19 cellular contexts compared by ENCODE assay signal in the genomic region with DNA sequence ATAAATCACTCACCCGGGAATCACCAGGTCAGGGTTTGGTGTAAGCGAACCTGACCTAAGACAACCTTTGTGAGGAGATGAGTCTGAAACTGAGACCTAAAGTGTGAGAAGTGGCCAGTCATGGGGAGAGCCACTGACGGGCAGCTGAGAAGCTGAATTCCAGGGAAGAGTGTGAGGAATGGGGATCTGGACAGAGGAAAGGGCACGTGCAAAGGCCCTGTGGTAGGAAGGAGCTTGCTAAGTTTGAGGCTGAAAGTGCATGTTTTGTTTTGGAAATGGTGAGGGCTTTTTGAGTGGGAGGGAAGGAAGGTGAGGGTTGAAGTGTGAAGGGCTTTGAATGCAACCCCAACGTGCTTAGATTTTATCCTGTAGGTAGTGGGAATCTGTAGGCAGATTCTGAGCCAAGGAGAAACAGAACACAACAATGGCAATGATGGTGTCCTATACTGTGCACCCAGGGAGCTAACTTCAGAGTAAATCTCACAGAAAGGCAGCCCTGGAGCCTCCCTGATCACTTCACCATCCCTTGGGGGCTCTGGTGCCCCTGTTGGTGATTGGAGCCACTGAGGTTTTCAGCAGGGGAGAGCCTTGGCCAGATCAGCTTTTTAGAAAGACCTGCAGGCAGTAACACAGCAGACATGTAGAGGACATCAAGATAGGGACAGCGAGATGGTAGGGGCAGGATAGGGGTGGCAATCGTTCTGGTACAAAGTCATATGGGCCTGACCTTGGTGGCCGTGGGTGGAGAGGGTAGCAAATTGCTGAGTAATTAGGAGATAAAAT. TPM values are rescaled to one million over a fixed set of nuclear protein-coding genes. Genes with fewer than 3 reads are reported as not detected.
A peak's percentile ranks its signal among the peaks of the same experiment; 100 is the strongest.
DNase-seq lines count a peak whose midpoint lies in the region; ATAC-seq, FAIRE-seq and TF ChIP-seq lines count a peak whose summit lies in the region.
"Had no signal": no experiment of that assay in that cellular context is flagged by ENCODE, and none has a peak within 500 bp of the region (broad histone marks: within the 10 kb centered on the region; RNA-seq: fewer than 3 reads in every experiment).

No MANE protein-coding gene starts in this region.

- no peak for TF ChIP-seq RAD21 in K562 (CRISPR knock-in tag; conservative IDR thresholded peaks at IDR 0.05 in 1 of 2, IDR thresholded peaks at IDR 0.05 in 1 of 2)
- TF ChIP-seq RAD21 in neural cell (conservative IDR thresholded peaks at IDR 0.05) = no peak

- POLR2A ChIA-PET in HEK293 (lab: Yijun Ruan, JAX) = no interaction called here
- POLR2A ChIA-PET in K562 (lab: Yijun Ruan, JAX) = interaction anchor here (0.6 kb wide), 1 partner anchor 60 kb away, joined by 3 read pairs; no protein-coding TSS in a partner anchor
- POLR2A ChIA-PET in OCI-LY7 (lab: Charles Lee) = no interaction called here

- no peak for FAIRE-seq in K562 (lab: Jason Lieb, UNC)
- FAIRE-seq: G401.6, GM12891, HepG2 had no signal

- in situ Hi-C loops in K562 (cut with MboI) = no loop called here

- no peaks in the 10 kb centered on the region for H3F3A ChIP-seq in neural cell (ENCODE audit: insufficient read depth, low read length, poor library complexity, severe bottlenecking)

- H3K9me1 ChIP-seq in K562 (ENCODE audit: control insufficient read depth, insufficient read depth, low read length) = no peaks in the 10 kb centered on the region

- peak; percentile 29 for DNase-seq in NCI-H82 (lab: John Stamatoyannopoulos, UW)
- no peak for DNase-seq in NCI-H82 treated with DMSO at 0.1 percent for 48 hours (lab: John Stamatoyannopoulos, UW; ENCODE audit: unreplicated experiment)
- no peak for DNase-seq in K562 (ENCODE audit: extremely low read depth in 1 of 4, low spot score in 3 of 4)
- no peak for DNase-seq in OCI-LY7 (ENCODE audit: low spot score)
- DNase-seq: 8988T; Caco-2; CD4-positive, alpha-beta T cell; GOT3; H9 had no signal

- H3K27me3 ChIP-seq in K562 (ENCODE audit: control insufficient read depth in 2 of 2, insufficient read depth in 2 of 2, low read length in 2 of 2) (peaks cover under 1 to 15% of the 10 kb centered on the region in 2 experiments; a peak in 4 of 5 replicates), neural cell (ENCODE audit: insufficient read depth, low read depth, low read length) (no peaks in the 10 kb centered on the region)

- intact Hi-C loops in K562 (cut with micrococcal nuclease) = no loop called here
- intact Hi-C loops in OCI-LY7 (cut with micrococcal nuclease; ENCODE audit: unreplicated experiment) = no loop called here

- no peaks in the 10 kb centered on the region for H3K9me2 ChIP-seq in neural cell (ENCODE audit: insufficient read depth, low read length)
- no peaks in the 10 kb centered on the region for H3K9me2 ChIP-seq in OCI-LY7 (ENCODE audit: insufficient read depth, low read length)

- ATAC-seq in K562 (no peak), GM18868 (IDR thresholded peaks at IDR 0.05; ENCODE audit: unreplicated experiment) (no peak), GM19452 (IDR thresholded peaks at IDR 0.05; ENCODE audit: unreplicated experiment) (no peak)
- ATAC-seq: HepG2 had no signal

- 0% methylated on average over 8 of the region's 8 CpGs for WGBS in K562 (ENCODE audit: insufficient coverage, low coverage, missing lambda C conversion rate)

- H3K79me2 ChIP-seq in K562 (ENCODE audit: control insufficient read depth, insufficient read depth, low read length) (no peaks in the 10 kb centered on the region), neural cell (replicated peaks; ENCODE audit: insufficient read depth, low read length) (no peaks in the 10 kb centered on the region), OCI-LY7 (ENCODE audit: insufficient read depth, low read depth, low read length) (no peaks in the 10 kb centered on the region)

- TF ChIP-seq EP300 in K562 (IDR thresholded peaks at IDR 0.05; ENCODE audit: low read length) (no peak), neural cell (conservative IDR thresholded peaks at IDR 0.05; ENCODE audit: poor library complexity, severe bottlenecking) (no peak)

- no peaks in the 10 kb centered on the region for H3K9me3 ChIP-seq in HEK293 (ENCODE audit: control insufficient read depth, insufficient read depth, low read depth, low read length)
- H3K9me3 ChIP-seq in K562 (replicated peaks; ENCODE audit: control insufficient read depth, insufficient read depth, low read depth, low read length) = no peaks in the 10 kb centered on the region
- no peaks in the 10 kb centered on the region for H3K9me3 ChIP-seq in neural cell (ENCODE audit: low read length)
- no peaks in the 10 kb centered on the region for H3K9me3 ChIP-seq in OCI-LY7 (ENCODE audit: low read length)
- H3K9me3 ChIP-seq: Caco-2 had no signal

- H3K36me3 ChIP-seq in HEK293 (ENCODE audit: control insufficient read depth in 2 of 2, insufficient read depth in 1 of 2, low read length in 2 of 2) (no peaks in the 10 kb centered on the region), K562 (ENCODE audit: control insufficient read depth, insufficient read depth, low read length) (no peaks in the 10 kb centered on the region), neural cell (ENCODE audit: insufficient read depth, low read length) (no peaks in the 10 kb centered on the region), OCI-LY7 (ENCODE audit: insufficient read depth, low read length) (no peaks in the 10 kb centered on the region)

- H4K20me1 ChIP-seq in K562 (replicated peaks; ENCODE audit: control insufficient read depth, insufficient read depth, low read length) = no peaks in the 10 kb centered on the region; the same call in 1 of the 2 replicates
- no peaks in the 10 kb centered on the region for H4K20me1 ChIP-seq in neural cell (ENCODE audit: insufficient read depth)
- no peaks in the 10 kb centered on the region for H4K20me1 ChIP-seq in OCI-LY7 (ENCODE audit: insufficient read depth, low read length)

- TF ChIP-seq CTCF in HEK293 (tag by site-specific recombination; IDR thresholded peaks at IDR 0.05) (no peak), K562 (IDR thresholded peaks at IDR 0.05 in 2 of 3, conservative IDR thresholded peaks at IDR 0.05 in 1 of 3; ENCODE audit: insufficient read depth in 2 of 3, low read depth in 1 of 3, low read length in 3 of 3) (no peak), neural cell (IDR thresholded peaks at IDR 0.05; ENCODE audit: poor library complexity, severe bottlenecking) (no peak), OCI-LY7 (conservative IDR thresholded peaks at IDR 0.05; ENCODE audit: low read length) (no peak)

- BruUV-seq in K562 (replicated peaks; lab: Mats Ljungman, UMichigan) = no TSS peak
- no TSS peak for BruUV-seq in OCI-LY7 (replicated peaks; lab: Mats Ljungman, UMichigan)

- CTCF ChIA-PET in HEK293 (lab: Yijun Ruan, JAX) (no interaction called here), K562 (lab: Yijun Ruan, JAX; ENCODE audit: low intra/inter-chr PET ratio) (no interaction called here), OCI-LY7 (lab: Charles Lee; ENCODE audit: unreplicated experiment) (no interaction called here)

- H2AFZ ChIP-seq in K562 (ENCODE audit: low read depth, low read length) (no peak overlapping the region), neural cell (ENCODE audit: low read depth, low read length) (no peak overlapping the region), OCI-LY7 (ENCODE audit: low read length) (no peak overlapping the region)

- no peak overlapping the region for H3K27ac ChIP-seq in HEK293 (ENCODE audit: extremely low read depth, low read depth, low read length)
- H3K27ac ChIP-seq in K562 (ENCODE audit: extremely low read depth, low read depth, low read length) = no peak overlapping the region
- peak overlapping the region; percentile 25 for H3K27ac ChIP-seq in neural cell (ENCODE audit: low read length)
- H3K27ac ChIP-seq in OCI-LY7 (ENCODE audit: low read depth, low read length, poor library complexity, severe bottlenecking) = no peak overlapping the region
- H3K27ac ChIP-seq: C4-2B had no signal

- H3K9ac ChIP-seq in K562 (ENCODE audit: insufficient read depth in 1 of 2, low read depth in 2 of 2, low read length in 2 of 2) = no peak overlapping the region
- H3K9ac ChIP-seq in neural cell (ENCODE audit: low read length) = no peak overlapping the region

- no peak overlapping the region for H3K4me3 ChIP-seq in HEK293 (ENCODE audit: low read depth, low read length)
- H3K4me3 ChIP-seq in K562 = no peak overlapping the region
- H3K4me3 ChIP-seq in neural cell (ENCODE audit: low read length) = no peak overlapping the region
- no peak overlapping the region for H3K4me3 ChIP-seq in OCI-LY7 (ENCODE audit: low read depth, low read length, poor library complexity, severe bottlenecking)

- no peak for TF ChIP-seq POLR2A in K562 (conservative IDR thresholded peaks at IDR 0.05)

- H3K4me1 ChIP-seq in HEK293 (ENCODE audit: control insufficient read depth, insufficient read depth, low read length) (no peaks in the 10 kb centered on the region), K562 (replicated peaks in 1 of 2; ENCODE audit: control insufficient read depth in 2 of 2, insufficient read depth in 2 of 2, low read length in 2 of 2) (no peaks in the 10 kb centered on the region), OCI-LY7 (ENCODE audit: insufficient read depth, low read length, poor library complexity, severe bottlenecking) (no peaks in the 10 kb centered on the region)
- H3K4me1 ChIP-seq: Caco-2 had no signal

- H3K4me2 ChIP-seq in K562 (ENCODE audit: insufficient read depth, low read length) (no peak overlapping the region), neural cell (ENCODE audit: low read length) (no peak overlapping the region), OCI-LY7 (ENCODE audit: low read length) (no peak overlapping the region)

TF ChIP-seq in neural cell, 6 proteins besides CTCF, POLR2A, EP300 and RAD21 (continues in another document):
- no peak for TF ChIP-seq MXI1 (conservative IDR thresholded peaks at IDR 0.05; ENCODE audit: poor library complexity, severe bottlenecking)

RNA-seq across cellular contexts. Expression of a gene that starts 37.5 kb away (rescaled TPM):
- total RNA-seq in K562 (2011; cell fraction: chromatin; rRNA removed; ENCODE audit: low replicate concordance) = not detected in 2 replicates
- not detected in 2 replicates for total RNA-seq in K562 (2011; cell fraction: nucleolus; rRNA removed)
- not detected in 2 replicates for total RNA-seq in K562 (2011; cell fraction: nucleoplasm; rRNA removed)
- total RNA-seq in K562 (2014; rRNA removed) (not detected in 2 replicates), K562 (2014; rRNA removed; fragmentation: Illumina TruSeq; extraction: Trizol) (not detected in 2 replicates), K562 (2015; rRNA removed; fragmentation: Illumina TruSeq; extraction: Trizol) (not detected in 2 replicates), K562 (2021) (0.20 TPM in 1 of 2 replicates, not detected in the other), OCI-LY7 (2022) (0.57 TPM in 1 of 2 replicates, not detected in the other)
- polyA plus RNA-seq in K562 (2011; rRNA removed) (not detected in 2 replicates), K562 (2014; fragmentation: Illumina TruSeq; extraction: Trizol) (not detected in 2 replicates), K562 (2014; fragmentation: Nextera tagmentation; extraction: Ambion mirVana) (not detected), K562 (2014; rRNA removed) (not detected in 2 replicates), neural cell (131 and 147 TPM in 2 replicates)
- not detected in 2 replicates for polyA plus RNA-seq in K562 (2011; cell fraction: cytosol; rRNA removed)
- not detected in 2 replicates for polyA plus RNA-seq in K562 (2011; cell fraction: nucleus; rRNA removed)
- polyA plus RNA-seq in K562 (2012) = not detected in 2 replicates
- polyA minus RNA-seq in K562 (2011; rRNA and poly(A)+ RNA removed) = not detected in 2 replicates
- not detected in 2 replicates for polyA minus RNA-seq in K562 (2011; cell fraction: cytosol; rRNA and poly(A)+ RNA removed)
- not detected in 2 replicates for polyA minus RNA-seq in K562 (2011; cell fraction: nucleus; rRNA and poly(A)+ RNA removed)
- 78.5 and 86.2 TPM in 2 replicates for polyA minus RNA-seq in neural cell
- not detected in 2 replicates for total RNA-seq in OCI-LY7 (2014; rRNA removed; shearing (Covaris generic))
- total RNA-seq: Caco-2; CD4-positive, alpha-beta T cell; HepG2 had no signal
- polyA plus RNA-seq: AG04450, BJ, HepG2 had no signal
